ENCODE assay signal across 12 cellular contexts in the genomic region with DNA sequence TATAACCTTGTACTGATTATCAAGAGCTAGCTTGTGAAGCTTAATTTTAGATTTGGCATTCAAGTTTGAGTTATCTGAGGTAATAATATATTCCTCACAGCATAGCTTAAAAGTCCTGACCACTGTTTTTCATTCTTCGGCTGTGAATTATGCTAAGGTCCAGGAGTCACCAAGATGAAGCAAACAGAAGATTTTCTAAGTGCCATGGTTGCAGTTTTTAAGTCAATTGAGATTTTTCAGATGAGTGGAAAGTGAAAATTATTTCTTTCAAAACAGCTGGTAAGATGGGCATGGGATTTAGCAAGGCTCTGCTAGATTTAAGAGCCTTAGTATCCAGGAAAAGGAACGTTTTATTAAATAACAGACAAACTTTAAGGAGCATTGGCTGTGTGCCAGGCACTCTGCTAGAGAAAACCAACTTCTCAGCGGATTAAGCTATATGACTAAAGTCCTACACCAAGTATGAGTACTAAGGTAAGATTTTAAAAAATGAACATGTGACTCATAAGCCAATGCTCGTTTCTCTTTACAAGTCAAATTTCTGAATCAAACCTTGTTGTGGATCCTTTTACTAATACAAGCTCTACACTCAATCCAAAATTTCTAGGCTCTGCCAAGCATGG.
DNase-seq lines count a peak whose midpoint lies in the region; ATAC-seq and TF ChIP-seq lines count a peak whose summit lies in the region.
"Had no signal": no experiment of that assay in that cellular context is flagged by ENCODE, and none has a peak within 500 bp of the region (broad histone marks: within the 10 kb centered on the region; RNA-seq: fewer than 3 reads in every experiment).

No MANE protein-coding gene starts in this region.

- TF ChIP-seq CTCF in AG09309 (IDR thresholded peaks at IDR 0.05; ENCODE audit: control insufficient read depth, insufficient read depth, low read depth, low read length, missing control alignments) (no peak), cardiac fibroblast (IDR thresholded peaks at IDR 0.05; ENCODE audit: low read depth, low read length) (no peak)

- no peak for ATAC-seq in HG03354 (IDR thresholded peaks at IDR 0.05; ENCODE audit: poor library complexity, severe bottlenecking, unreplicated experiment)
- ATAC-seq: upper lobe of right lung had no signal

- peak; percentile 53 for DNase-seq in AG09309 (ENCODE audit: low read depth)
- peak; percentile 82 for DNase-seq in LHCN-M2 (ENCODE audit: low read depth)
- DNase-seq in cardiac fibroblast (ENCODE audit: low read depth in 2 of 2), result peak; percentile 32 to 88
- peak; percentile 51 for DNase-seq in myocyte (ENCODE audit: low read depth)
- DNase-seq in activated CD4-positive, alpha-beta T cell treated with anti-CD3 and anti-CD28 coated beads, Interleukin-2, amount 50 U/mL, for 1 hour, result no peak
- no peak for DNase-seq in GM19238 (ENCODE audit: insufficient read length, low spot score)
- DNase-seq in Ammon's horn (ENCODE audit: low spot score), result no peak
- DNase-seq: activated naive CD4-positive, alpha-beta T cell treated with anti-CD3 and anti-CD28 coated beads, Interleukin-2, amount 10 ng/mL, durations not matched to agents 7 days and 5 days; islet precursor cell; posterior cingulate gyrus; upper lobe of right lung had no signal

- no peak overlapping the region for H3K4me3 ChIP-seq in AG09309 (ENCODE audit: control insufficient read depth, low read depth, low read length)
- H3K4me3 ChIP-seq in cardiac fibroblast (replicated peaks in 1 of 2; ENCODE audit: low read depth in 2 of 2, low read length in 2 of 2), result no peak overlapping the region
- H3K4me3 ChIP-seq: upper lobe of right lung had no signal

Comparison
In these comparisons a context has a peak if more than half of its experiments do, and no peak if none do; other contexts are left out.
1. DNase-seq: peak in AG09309 (single experiment), LHCN-M2 (single experiment), cardiac fibroblast (2 of 2) and myocyte (single experiment); none in activated CD4-positive, alpha-beta T cell treated with anti-CD3 and anti-CD28 coated beads, Interleukin-2, amount 50 U/mL, for 1 hour (single experiment), GM19238 (single experiment) and Ammon's horn (single experiment).